Comparison of ENCODE assay signal across 20 cellular contexts in genomic region chr2:46451131-46451711, GRCh38. TPM values are rescaled to one million over a fixed set of nuclear protein-coding genes. Genes with fewer than 3 reads are reported as not detected.
DNase-seq lines count a peak whose midpoint lies in the region; ATAC-seq and TF ChIP-seq lines count a peak whose summit lies in the region.
"Had no signal": no experiment of that assay in that cellular context is flagged by ENCODE, and none has a peak within 500 bp of the region (broad histone marks: within the 10 kb centered on the region; RNA-seq: fewer than 3 reads in every experiment).

No MANE protein-coding gene starts in this region.

- H3K9me3 Mint-ChIP-seq in natural killer cell treated with Interleukin-12 subunit alpha and Interleukin-12 subunit beta and Interleukin-15 and Interleukin-18, amount 100 ng/mL, for 72 hours: no peaks in the 10 kb centered on the region

- H3K9me3 ChIP-seq in heart right ventricle: no peaks in the 10 kb centered on the region
- no peaks in the 10 kb centered on the region for H3K9me3 ChIP-seq in esophagus (ENCODE audit: control insufficient read depth in 2 of 2, insufficient read depth in 1 of 2, low read depth in 1 of 2, low read length in 1 of 2)
- H3K9me3 ChIP-seq: A549 had no signal

- H3K36me3 Mint-ChIP-seq in natural killer cell treated with Interleukin-12 subunit alpha and Interleukin-12 subunit beta and Interleukin-15 and Interleukin-18, amount 100 ng/mL, for 72 hours: peaks cover under 1% of the 10 kb centered on the region
- H3K36me3 Mint-ChIP-seq: type B pancreatic cell had no signal

- no peak overlapping the region for H3K4me3 ChIP-seq in heart right ventricle
- no peak overlapping the region for H3K4me3 ChIP-seq in esophagus (ENCODE audit: low read depth in 1 of 2, low read length in 2 of 2)
- H3K4me3 ChIP-seq: A549 had no signal

- TF ChIP-seq CTCF in heart right ventricle (IDR thresholded peaks at IDR 0.05): no peak

- no peak overlapping the region for H3K4me3 Mint-ChIP-seq in natural killer cell treated with Interleukin-12 subunit alpha and Interleukin-12 subunit beta and Interleukin-15 and Interleukin-18, amount 100 ng/mL, for 72 hours
- H3K4me3 Mint-ChIP-seq: CD8-positive, alpha-beta memory T cell; type B pancreatic cell had no signal

- WGBS in heart right ventricle, 2 donors: 56 to 59% methylated on average over 9 of the region's 9 CpGs
- WGBS in esophagus, 2 donors: 41 to 62% methylated on average over 9 of the region's 9 CpGs

- H3K4me1 ChIP-seq in heart right ventricle: peaks cover 0 to 13% (median 0%) of the 10 kb centered on the region in 9 donors
- no peaks in the 10 kb centered on the region for H3K4me1 ChIP-seq in esophagus (ENCODE audit: control insufficient read depth in 2 of 2, insufficient read depth in 2 of 2, low read length in 1 of 2)

- H3K36me3 ChIP-seq in heart right ventricle: no peaks in the 10 kb centered on the region
- H3K36me3 ChIP-seq in esophagus (ENCODE audit: control insufficient read depth in 2 of 2, insufficient read depth in 2 of 2, low read length in 1 of 2): no peaks in the 10 kb centered on the region

- DNase-seq in heart right ventricle: no peak
- no peak for DNase-seq in Right ventricle myocardium inferior (ENCODE audit: missing footprints)
- DNase-seq in iris pigment epithelial cell (ENCODE audit: low read depth): peak; percentile 77
- DNase-seq in natural killer cell treated with Interleukin-12 subunit alpha and Interleukin-12 subunit beta and Interleukin-15 and Interleukin-18, amount 100 ng/mL, for 72 hours (ENCODE audit: low spot score): no peak
- no peak for DNase-seq in stimulated activated CD8-positive, alpha-beta memory T cell treated with anti-CD3 and anti-CD28 coated beads, Interleukin-4, amount 100 ng/mL, for 48 hours
- no peak for DNase-seq in 8988T
- DNase-seq in NCI-H2081 treated with DMSO at 0.1 percent for 48 hours (lab: John Stamatoyannopoulos, UW): no peak
- DNase-seq: activated CD4-positive, CD25-positive, alpha-beta regulatory T cell; CD8-positive, alpha-beta memory T cell; GF-D8; MM.1S; NCI-H1930; NCI-H524 treated with DMSO at 0.1 percent for 48 hours; stimulated activated CD4-positive, alpha-beta T cell treated with anti-CD3 and anti-CD28 coated beads, Interleukin-4, amount 100 ng/mL, for 24 hours had no signal

- no peaks in the 10 kb centered on the region for H3K27me3 ChIP-seq in heart right ventricle
- H3K27me3 ChIP-seq in esophagus (ENCODE audit: control insufficient read depth in 1 of 2, insufficient read depth in 2 of 2, low read length in 2 of 2): no peaks in the 10 kb centered on the region

- H3K27ac ChIP-seq in heart right ventricle: peak overlapping the region in 1 of 10 donors; percentile 17
- H3K27ac ChIP-seq in esophagus (ENCODE audit: low read depth in 2 of 2, low read length in 1 of 2): peak overlapping the region; percentile 6 to 59
- H3K27ac ChIP-seq: A549 had no signal

- peaks cover 8 to 19% of the 10 kb centered on the region in 2 donors for H3K27me3 Mint-ChIP-seq in natural killer cell treated with Interleukin-12 subunit alpha and Interleukin-12 subunit beta and Interleukin-15 and Interleukin-18, amount 100 ng/mL, for 72 hours
- H3K27me3 Mint-ChIP-seq: type B pancreatic cell had no signal

- H3K27ac Mint-ChIP-seq in natural killer cell treated with Interleukin-12 subunit alpha and Interleukin-12 subunit beta and Interleukin-15 and Interleukin-18, amount 100 ng/mL, for 72 hours: no peak overlapping the region
- H3K27ac Mint-ChIP-seq: type B pancreatic cell had no signal

- intact Hi-C loops in heart right ventricle (cut with DNase I) (loop anchor here in 8 of 10 donors (5.0 to 10.0 kb wide), 6 partner anchors 44 to 226 kb away; partner anchors contain the start of gene EPAS1 (in 1 of the 8)), Right ventricle myocardium inferior (cut with DNase I) (loop anchor here (5.0 kb wide), 1 partner anchor 39 kb away; no protein-coding TSS in a partner anchor)

- peak in 7 of 8 donors; percentile 25 to 89 (median 68) for ATAC-seq in heart right ventricle
- no peak for ATAC-seq in Right ventricle myocardium inferior
- no peak for ATAC-seq in natural killer cell treated with Interleukin-12 subunit alpha and Interleukin-12 subunit beta and Interleukin-15 and Interleukin-18, amount 100 ng/mL, for 72 hours
- ATAC-seq: A549, sciatic nerve had no signal

- no peaks in the 10 kb centered on the region for H3K4me1 Mint-ChIP-seq in natural killer cell treated with Interleukin-12 subunit alpha and Interleukin-12 subunit beta and Interleukin-15 and Interleukin-18, amount 100 ng/mL, for 72 hours (ENCODE audit: low read depth in 2 of 2)
- H3K4me1 Mint-ChIP-seq: CD8-positive, alpha-beta memory T cell had no signal

RNA-seq across cellular contexts. Expression of gene TMEM247, which starts 28.1 kb away (rescaled TPM):
- total RNA-seq in heart right ventricle: not detected
- polyA plus RNA-seq in heart right ventricle: not detected
- not detected for total RNA-seq in Right ventricle myocardium inferior
- not detected for polyA plus RNA-seq in esophagus
- total RNA-seq in natural killer cell treated with Interleukin-12 subunit alpha and Interleukin-12 subunit beta and Interleukin-15 and Interleukin-18, amount 100 ng/mL, for 72 hours: not detected
- total RNA-seq: CD8-positive, alpha-beta memory T cell; H1; RPMI7951; sciatic nerve had no signal
- polyA plus RNA-seq: A549; CD8-positive, alpha-beta memory T cell; H1 had no signal

Comparison
In these comparisons a context has a peak if more than half of its experiments do, and no peak if none do; other contexts are left out.
1. ATAC-seq: peak in heart right ventricle (7 of 8); none in Right ventricle myocardium inferior (single experiment) and natural killer cell treated with Interleukin-12 subunit alpha and Interleukin-12 subunit beta and Interleukin-15 and Interleukin-18, amount 100 ng/mL, for 72 hours (0 of 2).